In the genomic region with DNA sequence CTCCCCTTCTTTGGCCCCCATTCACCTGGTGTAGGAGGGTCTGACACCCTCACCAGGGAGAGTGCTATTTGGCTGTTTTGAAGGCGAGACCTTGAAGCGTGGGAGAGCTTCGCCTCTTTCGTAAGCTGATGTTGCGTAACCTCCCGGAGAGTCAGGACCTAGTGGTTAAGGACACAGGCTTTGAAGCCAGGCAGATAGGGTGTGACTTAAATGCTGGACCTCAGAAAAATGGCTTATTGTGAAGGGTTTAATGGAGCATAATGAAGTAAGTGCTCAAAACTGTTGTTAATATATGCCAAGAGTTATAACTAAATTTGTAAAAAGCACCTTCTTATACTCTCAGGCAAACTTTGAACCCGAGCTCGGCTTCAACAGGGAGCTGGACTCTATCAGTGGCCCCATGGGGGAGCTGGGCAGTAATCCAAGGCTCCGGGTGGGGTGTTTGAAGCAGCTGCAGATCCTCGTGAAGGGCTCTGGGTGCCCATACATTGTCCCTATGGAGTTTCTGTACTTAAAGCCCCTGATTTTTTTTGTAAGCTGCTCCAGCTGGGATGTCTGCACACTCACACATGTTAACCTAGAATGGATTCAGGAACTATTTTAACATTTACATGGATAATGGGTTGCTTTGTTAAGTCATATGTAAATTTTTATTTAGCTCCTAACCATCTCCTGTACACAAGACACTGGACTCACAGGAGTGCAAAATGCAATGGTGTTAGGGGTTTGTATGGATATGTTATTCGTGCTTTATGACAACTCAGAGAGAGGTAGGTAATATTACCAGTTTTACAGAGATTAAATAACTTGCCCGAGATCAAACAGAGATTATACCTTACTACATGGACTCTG, we compare ENCODE assay signal across 1 cellular context.
A peak's percentile ranks its signal among the peaks of the same experiment; 100 is the strongest.
TF ChIP-seq lines count a peak whose summit lies in the region.

No MANE protein-coding gene starts in this region.

TF ChIP-seq in HepG2, 621 proteins besides CTCF, POLR2A, EP300 and RAD21 (continued from another document and continues in another):
- TF ChIP-seq, protein P1, sequence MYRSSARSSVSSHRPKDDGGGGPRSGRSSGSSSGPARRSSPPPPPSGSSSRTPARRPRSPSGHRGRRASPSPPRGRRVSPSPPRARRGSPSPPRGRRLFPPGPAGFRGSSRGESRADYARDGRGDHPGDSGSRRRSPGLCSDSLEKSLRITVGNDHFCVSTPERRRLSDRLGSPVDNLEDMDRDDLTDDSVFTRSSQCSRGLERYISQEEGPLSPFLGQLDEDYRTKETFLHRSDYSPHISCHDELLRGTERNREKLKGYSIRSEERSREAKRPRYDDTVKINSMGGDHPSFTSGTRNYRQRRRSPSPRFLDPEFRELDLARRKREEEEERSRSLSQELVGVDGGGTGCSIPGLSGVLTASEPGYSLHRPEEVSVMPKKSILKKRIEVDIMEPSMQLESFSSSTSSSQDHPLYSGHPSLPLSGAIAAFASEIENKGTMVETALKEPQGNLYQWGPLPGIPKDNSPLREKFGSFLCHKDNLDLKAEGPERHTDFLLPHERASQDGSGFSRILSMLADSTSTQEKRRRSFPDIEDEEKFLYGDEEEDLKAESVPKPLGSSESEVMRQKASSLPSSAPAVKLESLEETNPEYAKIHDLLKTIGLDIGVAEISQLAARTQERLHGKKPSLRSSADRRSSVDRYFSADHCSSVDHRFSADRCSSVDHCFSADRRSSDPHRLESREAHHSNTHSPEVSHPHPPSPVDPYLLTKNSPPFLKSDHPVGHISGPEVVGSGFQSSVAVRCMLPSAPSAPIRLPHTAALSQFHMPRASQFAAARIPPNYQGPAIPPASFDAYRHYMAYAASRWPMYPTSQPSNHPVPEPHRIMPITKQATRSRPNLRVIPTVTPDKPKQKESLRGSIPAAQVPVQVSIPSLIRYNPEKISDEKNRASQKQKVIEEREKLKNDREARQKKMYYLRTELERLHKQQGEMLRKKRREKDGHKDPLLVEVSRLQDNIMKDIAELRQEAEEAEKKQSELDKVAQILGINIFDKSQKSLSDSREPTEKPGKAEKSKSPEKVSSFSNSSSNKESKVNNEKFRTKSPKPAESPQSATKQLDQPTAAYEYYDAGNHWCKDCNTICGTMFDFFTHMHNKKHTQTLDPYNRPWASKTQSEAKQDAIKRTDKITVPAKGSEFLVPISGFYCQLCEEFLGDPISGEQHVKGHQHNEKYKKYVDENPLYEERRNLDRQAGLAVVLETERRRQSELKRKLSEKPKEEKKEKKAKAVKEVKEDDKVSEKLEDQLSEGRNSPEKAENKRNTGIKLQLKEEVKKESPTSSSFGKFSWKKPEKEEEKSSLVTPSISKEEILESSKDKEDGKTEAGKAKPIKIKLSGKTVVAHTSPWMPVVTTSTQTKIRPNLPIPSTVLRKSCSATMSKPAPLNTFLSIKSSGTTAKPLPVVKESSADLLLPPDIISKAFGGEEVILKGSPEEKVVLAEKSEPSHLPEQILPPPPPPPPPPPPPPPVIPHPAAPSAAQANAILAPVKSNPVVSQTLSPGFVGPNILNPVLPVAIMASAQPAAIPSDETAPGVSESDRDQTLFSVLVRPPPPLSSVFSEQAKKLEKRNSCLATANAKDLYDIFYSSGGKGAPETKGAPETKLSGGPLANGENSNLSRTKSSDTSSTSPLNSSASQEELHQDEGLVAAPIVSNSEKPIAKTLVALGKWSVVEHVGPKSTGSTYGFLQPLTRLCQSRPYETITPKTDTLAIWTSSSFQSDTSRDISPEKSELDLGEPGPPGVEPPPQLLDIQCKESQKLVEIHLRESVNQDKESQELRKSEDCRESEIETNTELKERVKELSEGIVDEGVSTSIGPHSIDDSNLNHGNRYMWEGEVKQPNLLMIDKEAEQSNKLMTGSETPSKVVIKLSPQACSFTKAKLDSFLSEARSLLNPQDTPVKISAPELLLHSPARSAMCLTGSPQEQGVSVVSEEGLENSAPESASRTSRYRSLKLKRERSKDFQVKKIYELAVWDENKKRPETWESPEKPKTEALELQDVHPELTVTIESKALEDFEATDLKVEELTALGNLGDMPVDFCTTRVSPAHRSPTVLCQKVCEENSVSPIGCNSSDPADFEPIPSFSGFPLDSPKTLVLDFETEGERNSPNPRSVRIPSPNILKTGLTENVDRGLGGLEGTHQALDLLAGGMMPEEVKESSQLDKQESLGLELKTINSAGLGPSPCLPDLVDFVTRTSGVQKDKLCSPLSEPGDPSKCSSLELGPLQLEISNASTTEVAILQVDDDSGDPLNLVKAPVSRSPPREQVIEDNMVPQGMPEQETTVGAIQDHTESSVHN (CRISPR knock-in tag; IDR thresholded peaks at IDR 0.05), result no peak
- peak; percentile 92 for TF ChIP-seq KMT2B (CRISPR knock-in tag; IDR thresholded peaks at IDR 0.05)
- TF ChIP-seq ZNF484 (CRISPR knock-in tag; IDR thresholded peaks at IDR 0.05; ENCODE audit: borderline replicate concordance, low read depth), result no peak
- TF ChIP-seq, protein P2, sequence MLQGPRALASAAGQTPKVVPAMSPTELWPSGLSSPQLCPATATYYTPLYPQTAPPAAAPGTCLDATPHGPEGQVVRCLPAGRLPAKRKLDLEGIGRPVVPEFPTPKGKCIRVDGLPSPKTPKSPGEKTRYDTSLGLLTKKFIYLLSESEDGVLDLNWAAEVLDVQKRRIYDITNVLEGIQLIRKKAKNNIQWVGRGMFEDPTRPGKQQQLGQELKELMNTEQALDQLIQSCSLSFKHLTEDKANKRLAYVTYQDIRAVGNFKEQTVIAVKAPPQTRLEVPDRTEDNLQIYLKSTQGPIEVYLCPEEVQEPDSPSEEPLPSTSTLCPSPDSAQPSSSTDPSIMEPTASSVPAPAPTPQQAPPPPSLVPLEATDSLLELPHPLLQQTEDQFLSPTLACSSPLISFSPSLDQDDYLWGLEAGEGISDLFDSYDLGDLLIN (CRISPR knock-in tag; IDR thresholded peaks at IDR 0.05; ENCODE audit: borderline replicate concordance), result no peak
- TF ChIP-seq U2AF2 (IDR thresholded peaks at IDR 0.05; ENCODE audit: low read depth, low read length), result no peak
- no peak for TF ChIP-seq MAFG (CRISPR knock-in tag; IDR thresholded peaks at IDR 0.05)
- TF ChIP-seq, protein P3, sequence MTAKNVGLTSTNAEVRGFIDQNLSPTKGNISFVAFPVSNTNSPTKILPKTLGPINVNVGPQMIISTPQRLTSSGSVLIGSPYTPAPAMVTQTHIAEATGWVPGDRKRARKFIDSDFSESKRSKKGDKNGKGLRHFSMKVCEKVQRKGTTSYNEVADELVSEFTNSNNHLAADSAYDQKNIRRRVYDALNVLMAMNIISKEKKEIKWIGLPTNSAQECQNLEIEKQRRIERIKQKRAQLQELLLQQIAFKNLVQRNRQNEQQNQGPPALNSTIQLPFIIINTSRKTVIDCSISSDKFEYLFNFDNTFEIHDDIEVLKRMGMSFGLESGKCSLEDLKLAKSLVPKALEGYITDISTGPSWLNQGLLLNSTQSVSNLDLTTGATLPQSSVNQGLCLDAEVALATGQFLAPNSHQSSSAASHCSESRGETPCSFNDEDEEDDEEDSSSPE (CRISPR knock-in tag; IDR thresholded peaks at IDR 0.05), result peak; percentile 56
- no peak for TF ChIP-seq ZNF570 (CRISPR knock-in tag; IDR thresholded peaks at IDR 0.05; ENCODE audit: borderline replicate concordance)
- TF ChIP-seq ZBTB7B (CRISPR knock-in tag; IDR thresholded peaks at IDR 0.05), result peak; percentile 98
- no peak for TF ChIP-seq MTF2 (CRISPR knock-in tag; IDR thresholded peaks at IDR 0.05; ENCODE audit: borderline replicate concordance)
- no peak for TF ChIP-seq ZNF496 (CRISPR knock-in tag; IDR thresholded peaks at IDR 0.05; ENCODE audit: insufficient replicate concordance)
- peak; percentile 90 for TF ChIP-seq BCL6 (CRISPR knock-in tag; IDR thresholded peaks at IDR 0.05)
- 0 out of 2 replicates have a peak, but pooled peaks have one; percentile 51 for TF ChIP-seq NR2F6 (IDR thresholded peaks at IDR 0.05)
- peak; percentile 82 for TF ChIP-seq NR2F6 (CRISPR knock-in tag; IDR thresholded peaks at IDR 0.05)
- TF ChIP-seq ZNF430 (CRISPR knock-in tag; IDR thresholded peaks at IDR 0.05), result peak; percentile 89; the same call in 1 of the 2 replicates
- TF ChIP-seq XRCC5 (optimal IDR thresholded peaks at IDR 0.05; ENCODE audit: low read length), result peak; percentile 79
- TF ChIP-seq ZSCAN22 (CRISPR knock-in tag; IDR thresholded peaks at IDR 0.05), result no peak
- TF ChIP-seq, protein P4, sequence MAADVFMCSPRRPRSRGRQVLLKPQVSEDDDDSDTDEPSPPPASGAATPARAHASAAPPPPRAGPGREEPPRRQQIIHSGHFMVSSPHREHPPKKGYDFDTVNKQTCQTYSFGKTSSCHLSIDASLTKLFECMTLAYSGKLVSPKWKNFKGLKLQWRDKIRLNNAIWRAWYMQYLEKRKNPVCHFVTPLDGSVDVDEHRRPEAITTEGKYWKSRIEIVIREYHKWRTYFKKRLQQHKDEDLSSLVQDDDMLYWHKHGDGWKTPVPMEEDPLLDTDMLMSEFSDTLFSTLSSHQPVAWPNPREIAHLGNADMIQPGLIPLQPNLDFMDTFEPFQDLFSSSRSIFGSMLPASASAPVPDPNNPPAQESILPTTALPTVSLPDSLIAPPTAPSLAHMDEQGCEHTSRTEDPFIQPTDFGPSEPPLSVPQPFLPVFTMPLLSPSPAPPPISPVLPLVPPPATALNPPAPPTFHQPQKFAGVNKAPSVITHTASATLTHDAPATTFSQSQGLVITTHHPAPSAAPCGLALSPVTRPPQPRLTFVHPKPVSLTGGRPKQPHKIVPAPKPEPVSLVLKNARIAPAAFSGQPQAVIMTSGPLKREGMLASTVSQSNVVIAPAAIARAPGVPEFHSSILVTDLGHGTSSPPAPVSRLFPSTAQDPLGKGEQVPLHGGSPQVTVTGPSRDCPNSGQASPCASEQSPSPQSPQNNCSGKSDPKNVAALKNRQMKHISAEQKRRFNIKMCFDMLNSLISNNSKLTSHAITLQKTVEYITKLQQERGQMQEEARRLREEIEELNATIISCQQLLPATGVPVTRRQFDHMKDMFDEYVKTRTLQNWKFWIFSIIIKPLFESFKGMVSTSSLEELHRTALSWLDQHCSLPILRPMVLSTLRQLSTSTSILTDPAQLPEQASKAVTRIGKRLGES (CRISPR knock-in tag; IDR thresholded peaks at IDR 0.05; ENCODE audit: borderline replicate concordance), result no peak; the same call in 1 of the 2 replicates
- no peak for TF ChIP-seq NFATC3 (CRISPR knock-in tag; IDR thresholded peaks at IDR 0.05)
- peak; percentile 99 for TF ChIP-seq ZNF331 (CRISPR knock-in tag; IDR thresholded peaks at IDR 0.05)
- peak; percentile 39; the same call in 1 of the 2 replicates for TF ChIP-seq ELF1 (CRISPR knock-in tag; IDR thresholded peaks at IDR 0.05)
- TF ChIP-seq HOXA9 (CRISPR knock-in tag; IDR thresholded peaks at IDR 0.05; ENCODE audit: borderline replicate concordance), result no peak
- 0 out of 2 replicates have a peak, but pooled peaks have one; percentile 73 for TF ChIP-seq ZNF557 (CRISPR knock-in tag; IDR thresholded peaks at IDR 0.05)
- TF ChIP-seq ZNF12 (CRISPR knock-in tag; IDR thresholded peaks at IDR 0.05), result peak; percentile 92; the same call in 1 of the 2 replicates
- 0 out of 2 replicates have a peak, but pooled peaks have one; percentile 32 for TF ChIP-seq SNAPC2 (CRISPR knock-in tag; IDR thresholded peaks at IDR 0.05)
- no peak for TF ChIP-seq RELA (CRISPR knock-in tag; IDR thresholded peaks at IDR 0.05)
- TF ChIP-seq GATAD1 (CRISPR knock-in tag; IDR thresholded peaks at IDR 0.05), result peak; percentile 77
- no peak for TF ChIP-seq ZNF232 (CRISPR knock-in tag; IDR thresholded peaks at IDR 0.05; ENCODE audit: borderline replicate concordance)
- no peak for TF ChIP-seq MTF1 (CRISPR knock-in tag; IDR thresholded peaks at IDR 0.05)
- peak; percentile 59; the same call in 1 of the 2 replicates for TF ChIP-seq GATA4 (IDR thresholded peaks at IDR 0.05; ENCODE audit: borderline replicate concordance, low read depth)
- TF ChIP-seq CENPT (CRISPR knock-in tag; IDR thresholded peaks at IDR 0.05; ENCODE audit: low read depth), result no peak
- TF ChIP-seq, protein P5, sequence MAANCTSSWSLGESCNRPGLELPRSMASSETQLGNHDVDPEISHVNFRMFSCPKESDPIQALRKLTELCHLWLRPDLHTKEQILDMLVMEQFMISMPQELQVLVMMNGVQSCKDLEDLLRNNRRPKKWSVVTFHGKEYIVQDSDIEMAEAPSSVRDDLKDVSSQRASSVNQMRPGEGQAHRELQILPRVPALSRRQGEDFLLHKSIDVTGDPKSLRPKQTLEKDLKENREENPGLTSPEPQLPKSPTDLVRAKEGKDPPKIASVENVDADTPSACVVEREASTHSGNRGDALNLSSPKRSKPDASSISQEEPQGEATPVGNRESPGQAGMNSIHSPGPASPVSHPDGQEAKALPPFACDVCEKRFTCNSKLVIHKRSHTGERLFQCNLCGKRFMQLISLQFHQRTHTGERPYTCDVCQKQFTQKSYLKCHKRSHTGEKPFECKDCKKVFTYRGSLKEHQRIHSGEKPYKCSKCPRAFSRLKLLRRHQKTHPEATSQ (CRISPR knock-in tag; IDR thresholded peaks at IDR 0.05; ENCODE audit: borderline replicate concordance), result peak; percentile 37; the same call in 1 of the 2 replicates
- TF ChIP-seq ZFP90 (CRISPR knock-in tag; IDR thresholded peaks at IDR 0.05; ENCODE audit: borderline replicate concordance), result peak; percentile 42; the same call in 1 of the 2 replicates
- no peak for TF ChIP-seq ZNF703 (CRISPR knock-in tag; IDR thresholded peaks at IDR 0.05; ENCODE audit: borderline replicate concordance)
- TF ChIP-seq TGIF2 (CRISPR knock-in tag; IDR thresholded peaks at IDR 0.05), result peak; percentile 91
- TF ChIP-seq ZNF577 (CRISPR knock-in tag; IDR thresholded peaks at IDR 0.05; ENCODE audit: borderline replicate concordance, low read depth), result no peak
- TF ChIP-seq, protein P6, sequence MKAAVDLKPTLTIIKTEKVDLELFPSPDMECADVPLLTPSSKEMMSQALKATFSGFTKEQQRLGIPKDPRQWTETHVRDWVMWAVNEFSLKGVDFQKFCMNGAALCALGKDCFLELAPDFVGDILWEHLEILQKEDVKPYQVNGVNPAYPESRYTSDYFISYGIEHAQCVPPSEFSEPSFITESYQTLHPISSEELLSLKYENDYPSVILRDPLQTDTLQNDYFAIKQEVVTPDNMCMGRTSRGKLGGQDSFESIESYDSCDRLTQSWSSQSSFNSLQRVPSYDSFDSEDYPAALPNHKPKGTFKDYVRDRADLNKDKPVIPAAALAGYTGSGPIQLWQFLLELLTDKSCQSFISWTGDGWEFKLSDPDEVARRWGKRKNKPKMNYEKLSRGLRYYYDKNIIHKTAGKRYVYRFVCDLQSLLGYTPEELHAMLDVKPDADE (CRISPR knock-in tag; IDR thresholded peaks at IDR 0.05), result no peak
- TF ChIP-seq, protein P7, sequence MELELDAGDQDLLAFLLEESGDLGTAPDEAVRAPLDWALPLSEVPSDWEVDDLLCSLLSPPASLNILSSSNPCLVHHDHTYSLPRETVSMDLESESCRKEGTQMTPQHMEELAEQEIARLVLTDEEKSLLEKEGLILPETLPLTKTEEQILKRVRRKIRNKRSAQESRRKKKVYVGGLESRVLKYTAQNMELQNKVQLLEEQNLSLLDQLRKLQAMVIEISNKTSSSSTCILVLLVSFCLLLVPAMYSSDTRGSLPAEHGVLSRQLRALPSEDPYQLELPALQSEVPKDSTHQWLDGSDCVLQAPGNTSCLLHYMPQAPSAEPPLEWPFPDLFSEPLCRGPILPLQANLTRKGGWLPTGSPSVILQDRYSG (CRISPR knock-in tag; IDR thresholded peaks at IDR 0.05), result no peak
- TF ChIP-seq MEIS1 (CRISPR knock-in tag; IDR thresholded peaks at IDR 0.05; ENCODE audit: borderline replicate concordance), result peak; percentile 69; the same call in 1 of the 2 replicates
- no peak for TF ChIP-seq ZNF549 (CRISPR knock-in tag; IDR thresholded peaks at IDR 0.05)
